Comparison of ENCODE assay signal across 1 cellular context in the genomic region with DNA sequence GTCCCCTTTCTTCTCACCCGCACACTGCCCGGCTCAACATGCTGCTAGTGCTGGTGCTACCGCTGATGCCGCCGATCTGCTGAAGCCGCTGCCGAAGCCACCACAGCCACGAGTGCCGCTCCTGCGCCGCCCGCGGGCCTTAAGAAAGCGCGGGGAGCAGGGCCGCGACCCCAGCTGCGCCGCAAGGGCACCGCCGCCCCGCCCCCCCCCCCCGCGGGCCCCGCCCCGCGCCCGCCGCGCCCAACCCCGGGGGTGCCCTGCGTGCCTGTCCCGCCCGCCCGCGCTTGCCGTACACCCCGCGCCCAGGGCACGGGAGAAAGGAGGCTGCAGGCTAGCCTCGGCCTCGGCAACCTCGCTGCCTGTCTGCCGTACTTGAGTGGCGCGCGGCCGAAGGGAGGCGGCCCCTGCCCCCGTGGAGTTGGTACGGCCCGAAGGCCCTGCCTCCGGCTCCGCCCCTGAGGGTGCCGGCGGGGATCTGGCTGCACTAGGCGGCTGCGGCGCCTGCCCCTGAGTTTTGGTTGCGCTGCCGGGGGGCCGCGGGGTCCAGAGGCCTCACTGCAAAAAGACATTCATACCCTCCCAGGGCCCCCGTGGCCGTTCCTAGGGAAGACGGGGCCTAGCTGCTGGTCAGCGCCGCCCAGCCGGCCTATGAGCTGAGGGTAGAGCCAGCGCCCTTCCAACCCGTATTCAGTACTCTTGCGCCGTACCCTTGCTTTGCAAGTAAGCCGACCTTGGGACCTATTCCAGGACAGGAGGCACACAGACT.
TF ChIP-seq lines count a peak whose summit lies in the region.

Gene SOD2, minus strand, starts transcription at position 114 of the 766 bp plus-strand sequence. Its CDS starts 74 bp downstream, at position 40.

TF ChIP-seq in HEK293, 187 proteins besides CTCF, POLR2A, EP300 and RAD21 (continued from another document and continues in another):
- no peak for TF ChIP-seq ZNF148 (tag by site-specific recombination; IDR thresholded peaks at IDR 0.05; ENCODE audit: borderline replicate concordance)
- no peak for TF ChIP-seq ZNF830 (tag by site-specific recombination; IDR thresholded peaks at IDR 0.05; ENCODE audit: low read depth)
- peak; percentile 95 for TF ChIP-seq ZNF660 (tag by site-specific recombination; IDR thresholded peaks at IDR 0.05)
- TF ChIP-seq, protein P1, sequence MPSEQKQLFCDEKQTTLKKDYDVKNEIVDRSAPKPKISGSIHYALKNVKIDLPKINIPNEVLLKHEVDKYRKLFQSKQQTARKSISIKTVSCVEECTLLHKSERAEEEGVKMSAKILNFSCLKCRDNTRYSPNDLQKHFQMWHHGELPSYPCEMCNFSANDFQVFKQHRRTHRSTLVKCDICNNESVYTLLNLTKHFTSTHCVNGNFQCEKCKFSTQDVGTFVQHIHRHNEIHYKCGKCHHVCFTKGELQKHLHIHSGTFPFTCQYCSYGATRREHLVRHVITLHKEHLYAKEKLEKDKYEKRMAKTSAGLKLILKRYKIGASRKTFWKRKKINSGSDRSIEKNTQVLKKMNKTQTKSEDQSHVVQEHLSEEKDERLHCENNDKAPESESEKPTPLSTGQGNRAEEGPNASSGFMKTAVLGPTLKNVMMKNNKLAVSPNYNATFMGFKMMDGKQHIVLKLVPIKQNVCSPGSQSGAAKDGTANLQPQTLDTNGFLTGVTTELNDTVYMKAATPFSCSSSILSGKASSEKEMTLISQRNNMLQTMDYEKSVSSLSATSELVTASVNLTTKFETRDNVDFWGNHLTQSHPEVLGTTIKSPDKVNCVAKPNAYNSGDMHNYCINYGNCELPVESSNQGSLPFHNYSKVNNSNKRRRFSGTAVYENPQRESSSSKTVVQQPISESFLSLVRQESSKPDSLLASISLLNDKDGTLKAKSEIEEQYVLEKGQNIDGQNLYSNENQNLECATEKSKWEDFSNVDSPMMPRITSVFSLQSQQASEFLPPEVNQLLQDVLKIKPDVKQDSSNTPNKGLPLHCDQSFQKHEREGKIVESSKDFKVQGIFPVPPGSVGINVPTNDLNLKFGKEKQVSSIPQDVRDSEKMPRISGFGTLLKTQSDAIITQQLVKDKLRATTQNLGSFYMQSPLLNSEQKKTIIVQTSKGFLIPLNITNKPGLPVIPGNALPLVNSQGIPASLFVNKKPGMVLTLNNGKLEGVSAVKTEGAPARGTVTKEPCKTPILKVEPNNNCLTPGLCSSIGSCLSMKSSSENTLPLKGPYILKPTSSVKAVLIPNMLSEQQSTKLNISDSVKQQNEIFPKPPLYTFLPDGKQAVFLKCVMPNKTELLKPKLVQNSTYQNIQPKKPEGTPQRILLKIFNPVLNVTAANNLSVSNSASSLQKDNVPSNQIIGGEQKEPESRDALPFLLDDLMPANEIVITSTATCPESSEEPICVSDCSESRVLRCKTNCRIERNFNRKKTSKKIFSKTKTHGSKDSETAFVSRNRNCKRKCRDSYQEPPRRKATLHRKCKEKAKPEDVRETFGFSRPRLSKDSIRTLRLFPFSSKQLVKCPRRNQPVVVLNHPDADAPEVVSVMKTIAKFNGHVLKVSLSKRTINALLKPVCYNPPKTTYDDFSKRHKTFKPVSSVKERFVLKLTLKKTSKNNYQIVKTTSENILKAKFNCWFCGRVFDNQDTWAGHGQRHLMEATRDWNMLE (tag by site-specific recombination; conservative IDR thresholded peaks at IDR 0.05; ENCODE audit: low read depth) = no peak
- peak; percentile 86 for TF ChIP-seq ZXDB (tag by site-specific recombination; IDR thresholded peaks at IDR 0.05)
- TF ChIP-seq ZNF645 (tag by site-specific recombination; IDR thresholded peaks at IDR 0.05) = no peak
- TF ChIP-seq KLF9 (tag by site-specific recombination; IDR thresholded peaks at IDR 0.05; ENCODE audit: low read depth) = peak; percentile 77; the same call in 1 of the 2 replicates
- TF ChIP-seq ZFP37 (tag by site-specific recombination; IDR thresholded peaks at IDR 0.05) = peak; percentile 66; the same call in 1 of the 2 replicates
- 0 out of 2 replicates have a peak, but pooled peaks have one; percentile 21 for TF ChIP-seq ZNF629 (tag by site-specific recombination; IDR thresholded peaks at IDR 0.05)
- TF ChIP-seq ZBTB8A (tag by site-specific recombination; IDR thresholded peaks at IDR 0.05) = peak; percentile 93
- TF ChIP-seq ZNF274 (IDR thresholded peaks at IDR 0.05; ENCODE audit: low read length) = no peak
- no peak for TF ChIP-seq ZNF274 (tag by site-specific recombination; IDR thresholded peaks at IDR 0.05; ENCODE audit: borderline replicate concordance)
- no peak; the same call in 1 of the 2 replicates for TF ChIP-seq ZSCAN16 (tag by site-specific recombination; IDR thresholded peaks at IDR 0.05)
- no peak for TF ChIP-seq IKZF3 (tag by site-specific recombination; IDR thresholded peaks at IDR 0.05)
- no peak for TF ChIP-seq ZSCAN18 (tag by site-specific recombination; IDR thresholded peaks at IDR 0.05)
- TF ChIP-seq ZNF280D (tag by site-specific recombination; IDR thresholded peaks at IDR 0.05) = no peak
- 0 out of 2 replicates have a peak, but pooled peaks have one; percentile 20 for TF ChIP-seq ZBTB11 (tag by site-specific recombination; conservative IDR thresholded peaks at IDR 0.05; ENCODE audit: low read depth)
- 0 out of 2 replicates have a peak, but pooled peaks have one; percentile 40 for TF ChIP-seq ZNF843 (tag by site-specific recombination; IDR thresholded peaks at IDR 0.05)
- 0 out of 2 replicates have a peak, but pooled peaks have one; percentile 40 for TF ChIP-seq HIC1 (tag by site-specific recombination; IDR thresholded peaks at IDR 0.05)
- peak; percentile 75; the same call in 1 of the 2 replicates for TF ChIP-seq ZNF501 (tag by site-specific recombination; IDR thresholded peaks at IDR 0.05)
- no peak for TF ChIP-seq ZBTB1 (tag by site-specific recombination; IDR thresholded peaks at IDR 0.05)
- peak; percentile 68; the same call in 1 of the 2 replicates for TF ChIP-seq ZNF692 (tag by site-specific recombination; IDR thresholded peaks at IDR 0.05)
- no peak for TF ChIP-seq ZNF654 (tag by site-specific recombination; IDR thresholded peaks at IDR 0.05; ENCODE audit: low read depth)
- no peak; the same call in 1 of the 2 replicates for TF ChIP-seq ZNF391 (tag by site-specific recombination; IDR thresholded peaks at IDR 0.05; ENCODE audit: borderline replicate concordance, low read depth)
- TF ChIP-seq ZNF221 (tag by site-specific recombination; IDR thresholded peaks at IDR 0.05; ENCODE audit: borderline replicate concordance) = no peak
- peak; percentile 76 for TF ChIP-seq SP7 (tag by site-specific recombination; IDR thresholded peaks at IDR 0.05)
- TF ChIP-seq ZFP41 (tag by site-specific recombination; IDR thresholded peaks at IDR 0.05; ENCODE audit: borderline replicate concordance) = no peak
- TF ChIP-seq ZNF350 (tag by site-specific recombination; IDR thresholded peaks at IDR 0.05) = no peak
